8 cellular contexts compared by ENCODE assay signal in the genomic region with DNA sequence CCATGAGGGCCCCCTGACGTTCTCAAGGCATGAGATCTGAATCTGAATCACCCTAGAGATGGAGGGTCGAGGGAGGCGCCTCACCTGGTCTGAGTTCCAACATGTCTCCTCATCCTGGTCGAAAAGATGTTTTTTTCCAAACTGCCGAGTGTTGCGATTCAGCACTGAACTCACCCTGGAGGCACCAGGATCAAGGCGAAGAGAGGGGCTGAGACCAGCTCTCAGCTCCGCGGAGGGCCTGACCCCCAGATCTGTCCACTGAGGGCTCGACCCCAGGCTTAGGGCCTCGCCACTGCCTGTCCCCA. TPM values are rescaled to one million over a fixed set of nuclear protein-coding genes. Genes with fewer than 3 reads are reported as not detected.
DNase-seq lines count a peak whose midpoint lies in the region; ATAC-seq and TF ChIP-seq lines count a peak whose summit lies in the region.

No MANE protein-coding gene starts in this region.

- H2AFZ ChIP-seq in Loucy (ENCODE audit: low read length) = peak overlapping the region; percentile 80; the same call in 1 of the 2 replicates

- peaks cover 12% of the 10 kb centered on the region for H3K36me3 Mint-ChIP-seq in effector memory CD8-positive, alpha-beta T cell (ENCODE audit: insufficient read depth)

- H3K4me3 Mint-ChIP-seq in effector memory CD8-positive, alpha-beta T cell = peak overlapping the region; percentile 91 to 93

- H3K4me1 ChIP-seq in Loucy (ENCODE audit: insufficient read depth, low read length, poor library complexity, severe bottlenecking) = peaks cover 6% of the 10 kb centered on the region

- H4K20me1 ChIP-seq in Loucy (ENCODE audit: insufficient read depth, low read length, poor library complexity, severe bottlenecking) = no peaks in the 10 kb centered on the region

- peak; percentile 30 for ATAC-seq in GM18861 (IDR thresholded peaks at IDR 0.05; ENCODE audit: unreplicated experiment)
- ATAC-seq in effector memory CD8-positive, alpha-beta T cell (replicated peaks) = no peak
- peak; percentile 18 for ATAC-seq in omental fat pad (ENCODE audit: low FRiP score)

- peaks cover 0 to 11% of the 10 kb centered on the region in 2 donors for H3K27me3 Mint-ChIP-seq in effector memory CD8-positive, alpha-beta T cell

- peak overlapping the region; percentile 83 for H3K4me3 ChIP-seq in Loucy (ENCODE audit: low read length, poor library complexity, severe bottlenecking)

- H3K9me3 Mint-ChIP-seq in effector memory CD8-positive, alpha-beta T cell = peaks cover 7% of the 10 kb centered on the region in 2 donors

- H3K36me3 ChIP-seq in Loucy (ENCODE audit: insufficient read depth, low read length) = peaks cover 11% of the 10 kb centered on the region; the same call in 1 of the 2 replicates

- peaks cover 20% of the 10 kb centered on the region for H3K79me2 ChIP-seq in Loucy (ENCODE audit: insufficient read depth, low read length)

- H3K4me2 ChIP-seq in Loucy (ENCODE audit: low read depth, low read length, poor library complexity, severe bottlenecking) = peak overlapping the region; percentile 92

- H3K9me3 ChIP-seq in Loucy (ENCODE audit: insufficient read depth, low read depth, low read length) = no peaks in the 10 kb centered on the region

- DNase-seq in effector memory CD8-positive, alpha-beta T cell = no peak
- no peak for DNase-seq in omental fat pad (ENCODE audit: low spot score)
- DNase-seq in UCSD-AML1 (lab: John Stamatoyannopoulos, UW; ENCODE audit: unreplicated experiment) = no peak
- DNase-seq in NCI-H1436 treated with DMSO at 0.1 percent for 48 hours (lab: John Stamatoyannopoulos, UW) = no peak
- DNase-seq in activated CD8-positive, alpha-beta memory T cell treated with anti-CD3 and anti-CD28 coated beads, Interleukin-2, amount 50 U/mL, for 4 hours = no peak
- no peak for DNase-seq in SIG-M5 (lab: John Stamatoyannopoulos, UW)

- H3F3A ChIP-seq in Loucy (ENCODE audit: low read depth) = no peaks in the 10 kb centered on the region

- H3K9ac ChIP-seq in Loucy (ENCODE audit: low read depth, low read length, poor library complexity, severe bottlenecking) = peak overlapping the region; percentile 84

- no peaks in the 10 kb centered on the region for H3K9me2 ChIP-seq in Loucy (replicated peaks; ENCODE audit: low read depth, low read length)

- no peak for TF ChIP-seq CTCF in Loucy (conservative IDR thresholded peaks at IDR 0.05; ENCODE audit: low read length)
- TF ChIP-seq CTCF in omental fat pad (IDR thresholded peaks at IDR 0.05) = no peak

- no peaks in the 10 kb centered on the region for H3K27me3 ChIP-seq in Loucy (ENCODE audit: insufficient read depth, low read length, poor library complexity, severe bottlenecking)

- peak overlapping the region; percentile 74 to 92 for H3K27ac Mint-ChIP-seq in effector memory CD8-positive, alpha-beta T cell

- H3K4me1 Mint-ChIP-seq in effector memory CD8-positive, alpha-beta T cell (ENCODE audit: low read depth in 2 of 2) = peaks cover 23 to 37% of the 10 kb centered on the region in 2 donors

RNA-seq across cellular contexts. Expression of gene NR2C2AP, which starts 0.6 kb away (rescaled TPM):
- 10 to 100 TPM in 3 of 4 donors, 1 to 10 TPM in 1; 7.9 to 22.9 (median 15.7) TPM for total RNA-seq in omental fat pad

RNA-seq across cellular contexts. Expression of gene NCAN, which starts 9.1 kb away (rescaled TPM):
- total RNA-seq in omental fat pad = not detected

RNA-seq across cellular contexts. Expression of gene RFXANK, which starts 10.6 kb away (rescaled TPM):
- 10 to 100 TPM; 31.2 to 46.8 (median 42.3) TPM for total RNA-seq in omental fat pad

RNA-seq across cellular contexts. Expression of gene BORCS8, which starts 10.7 kb away (rescaled TPM):
- total RNA-seq in omental fat pad = 10 to 100 TPM; 16.8 to 29.8 (median 19.9) TPM

RNA-seq across cellular contexts. Expression of gene MEF2B, which starts 32.6 kb away (rescaled TPM):
- under 1 TPM in 1 of 4 donors, not detected in 3; 0.28 TPM for total RNA-seq in omental fat pad
